In the genomic region with DNA sequence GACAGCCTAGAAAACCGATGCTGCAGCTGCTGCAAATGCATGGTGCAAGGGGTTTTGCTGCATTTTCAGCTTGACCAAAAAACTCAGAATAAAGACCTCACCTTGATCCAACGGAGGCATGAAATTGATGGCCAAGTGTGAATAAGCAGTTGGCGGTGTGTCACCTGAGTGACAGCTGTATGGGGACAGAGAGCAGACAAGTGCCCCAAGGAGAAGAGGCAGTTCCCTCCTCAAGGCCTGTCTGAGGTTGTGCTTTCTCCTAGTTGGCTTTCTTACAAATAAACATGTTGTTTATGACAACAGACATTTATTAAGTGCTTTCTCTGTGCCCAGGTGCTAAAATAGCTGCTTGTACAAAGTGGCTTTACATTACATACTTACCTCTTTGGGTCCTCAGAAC, we compare ENCODE assay signal across 8 cellular contexts. TPM values are rescaled to one million over a fixed set of nuclear protein-coding genes. Genes with fewer than 3 reads are reported as not detected.
"Had no signal": no experiment of that assay in that cellular context is flagged by ENCODE, and none has a peak within 500 bp of the region (broad histone marks: within the 10 kb centered on the region; RNA-seq: fewer than 3 reads in every experiment).

No MANE protein-coding gene starts in this region.

- FAIRE-seq: H1, H54, HTR-8/SVneo had no signal

- H3K4me3 ChIP-seq: GM23248 had no signal

- DNase-seq: GM23248, H9, HCEC 1CT, IMR-90 had no signal

- H3K27ac ChIP-seq: GM23248 had no signal

- H2AFZ ChIP-seq: GM23248 had no signal

- H3K9ac ChIP-seq: GM23248 had no signal

RNA-seq across cellular contexts. Expression of gene PGPEP1L, which starts 10.3 kb away (rescaled TPM):
- total RNA-seq: GM23248, H9, HT-29, IMR-90 had no signal
- polyA plus RNA-seq: GM23248, IMR-90 had no signal
